36 cellular contexts compared by ENCODE assay signal in genomic region chr6:38857815-38858214, GRCh38.
"Had no signal": no experiment of that assay in that cellular context is flagged by ENCODE, and none has a peak within 500 bp of the region (broad histone marks: within the 10 kb centered on the region; RNA-seq: fewer than 3 reads in every experiment).

No MANE protein-coding gene starts in this region.

- DNase-seq: Karpas-422, Kasumi-1, MG63, MM.1S, MV-4-11, NCI-H1048, NCI-H1092, NCI-H1092 treated with DMSO at 0.1 percent for 48 hours, NCI-H1105, NCI-H1105 treated with DMSO at 0.1 percent for 48 hours, NCI-H1417, NCI-H1417 treated with DMSO at 0.1 percent for 48 hours, NCI-H1436, NCI-H1436 treated with DMSO at 0.1 percent for 48 hours, NCI-H146, NCI-H1694, NCI-H1694 treated with DMSO at 0.1 percent for 48 hours, NCI-H187, NCI-H187 treated with DMSO at 0.1 percent for 48 hours, NCI-H1930, NCI-H2029, NCI-H2029 treated with DMSO at 0.1 percent for 48 hours, NCI-H2081, NCI-H2081 treated with DMSO at 0.1 percent for 48 hours, NCI-H2107, NCI-H2171, NCI-H2171 treated with DMSO at 0.1 percent for 48 hours, NCI-H2227 treated with DMSO at 0.1 percent for 48 hours, NCI-H226, NCI-H345, NCI-H446, NCI-H446 treated with DMSO at 0.1 percent for 48 hours, NCI-H510A, NCI-H510A treated with DMSO at 0.1 percent for 48 hours, NCI-H524, NCI-H524 treated with DMSO at 0.1 percent for 48 hours had no signal

- H3K4me3 ChIP-seq: MG63 had no signal
